ENCODE assay signal across 21 cellular contexts in genomic region chr12:99372257-99372933, GRCh38.
"Had no signal": no experiment of that assay in that cellular context is flagged by ENCODE, and none has a peak within 500 bp of the region (broad histone marks: within the 10 kb centered on the region; RNA-seq: fewer than 3 reads in every experiment).

No MANE protein-coding gene starts in this region.

- H3K27ac ChIP-seq: esophagus squamous epithelium, lower lobe of right lung, prostate gland, right atrium auricular region, suprapubic skin, transverse colon, vagina had no signal

- H3K27me3 Mint-ChIP-seq: effector memory CD8-positive, alpha-beta T cell; naive thymus-derived CD4-positive, alpha-beta T cell; stimulated activated naive B cell treated with anti-CD40 and anti-IgM and Interleukin-4, amounts not matched to agents 10 μg/mL and 1 μg/mL and 100 μg/mL, for 72 hours; stimulated activated naive CD8-positive, alpha-beta T cell treated with anti-CD3 and anti-CD28 coated beads, Interleukin-15, Interleukin-2, amounts not matched to agents 100 ng/mL and 50 ng/mL, for 24 hours had no signal

- H3K4me1 Mint-ChIP-seq: immature natural killer cell; naive thymus-derived CD4-positive, alpha-beta T cell; nephron progenitor cell; stimulated activated naive B cell treated with anti-CD40 and anti-IgM and Interleukin-4, amounts not matched to agents 10 μg/mL and 1 μg/mL and 100 μg/mL, for 72 hours had no signal

- ATAC-seq: effector memory CD8-positive, alpha-beta T cell; left ventricle myocardium superior; lower lobe of right lung; naive thymus-derived CD4-positive, alpha-beta T cell; sciatic nerve; stimulated activated naive B cell treated with anti-CD40 and anti-IgM and Interleukin-4, amounts not matched to agents 10 μg/mL and 1 μg/mL and 100 μg/mL, for 72 hours had no signal

- H3K4me3 Mint-ChIP-seq: effector memory CD8-positive, alpha-beta T cell; immature natural killer cell; naive thymus-derived CD4-positive, alpha-beta T cell; nephron progenitor cell; stimulated activated naive B cell treated with anti-CD40 and anti-IgM and Interleukin-4, amounts not matched to agents 10 μg/mL and 1 μg/mL and 100 μg/mL, for 72 hours; stimulated activated naive CD8-positive, alpha-beta T cell treated with anti-CD3 and anti-CD28 coated beads, Interleukin-15, Interleukin-2, amounts not matched to agents 100 ng/mL and 50 ng/mL, for 24 hours had no signal

- H3K27me3 ChIP-seq: esophagus squamous epithelium, right atrium auricular region, suprapubic skin, transverse colon, vagina had no signal

- H3K36me3 ChIP-seq: esophagus squamous epithelium, lower lobe of right lung, prostate gland, right atrium auricular region, suprapubic skin, transverse colon, vagina had no signal

- DNase-seq: cortex of kidney; effector memory CD8-positive, alpha-beta T cell; erythroblast; esophagus squamous epithelium; immature natural killer cell; left ventricle myocardium superior; lower lobe of right lung; naive thymus-derived CD4-positive, alpha-beta T cell; nephron progenitor cell; nucleus accumbens; small intestine; stimulated activated CD4-positive, alpha-beta T cell treated with anti-CD3 and anti-CD28 coated beads, Interleukin-15, amount 100 ng/mL, for 24 hours; stimulated activated CD4-positive, alpha-beta T cell treated with anti-CD3 and anti-CD28 coated beads, Interleukin-2, amount 100 ng/mL, for 48 hours; stimulated activated naive B cell treated with anti-CD40 and anti-IgM and Interleukin-4, amounts not matched to agents 10 μg/mL and 1 μg/mL and 100 μg/mL, for 72 hours; transverse colon had no signal

- H3K27ac Mint-ChIP-seq: effector memory CD8-positive, alpha-beta T cell; immature natural killer cell; naive thymus-derived CD4-positive, alpha-beta T cell; nephron progenitor cell; stimulated activated naive B cell treated with anti-CD40 and anti-IgM and Interleukin-4, amounts not matched to agents 10 μg/mL and 1 μg/mL and 100 μg/mL, for 72 hours; stimulated activated naive CD8-positive, alpha-beta T cell treated with anti-CD3 and anti-CD28 coated beads, Interleukin-15, Interleukin-2, amounts not matched to agents 100 ng/mL and 50 ng/mL, for 24 hours had no signal

- H3K4me3 ChIP-seq: esophagus squamous epithelium, lower lobe of right lung, prostate gland, right atrium auricular region, suprapubic skin, transverse colon, vagina had no signal

- H3K36me3 Mint-ChIP-seq: immature natural killer cell; naive thymus-derived CD4-positive, alpha-beta T cell; stimulated activated naive B cell treated with anti-CD40 and anti-IgM and Interleukin-4, amounts not matched to agents 10 μg/mL and 1 μg/mL and 100 μg/mL, for 72 hours had no signal

- H3K9me3 ChIP-seq: esophagus squamous epithelium, lower lobe of right lung, prostate gland, right atrium auricular region, suprapubic skin, transverse colon, vagina had no signal

- H3K9me3 Mint-ChIP-seq: nephron progenitor cell; stimulated activated naive CD8-positive, alpha-beta T cell treated with anti-CD3 and anti-CD28 coated beads, Interleukin-15, Interleukin-2, amounts not matched to agents 100 ng/mL and 50 ng/mL, for 24 hours had no signal

- H3K4me1 ChIP-seq: esophagus squamous epithelium, lower lobe of right lung, prostate gland, right atrium auricular region, suprapubic skin, transverse colon had no signal
